Comparison of ENCODE assay signal across 19 cellular contexts in genomic region chr19:50280074-50280473, GRCh38. TPM values are rescaled to one million over a fixed set of nuclear protein-coding genes. Genes with fewer than 3 reads are reported as not detected.
DNase-seq lines count a peak whose midpoint lies in the region; ATAC-seq and TF ChIP-seq lines count a peak whose summit lies in the region.
"Had no signal": no experiment of that assay in that cellular context is flagged by ENCODE, and none has a peak within 500 bp of the region (broad histone marks: within the 10 kb centered on the region; RNA-seq: fewer than 3 reads in every experiment).

No MANE protein-coding gene starts in this region.

- H3K36me3 ChIP-seq in H7 (replicated peaks; ENCODE audit: control insufficient read depth, insufficient read depth, low read length) (peaks cover 6% of the 10 kb centered on the region), mucosa of descending colon (ENCODE audit: low read depth) (peaks cover 6% of the 10 kb centered on the region), upper lobe of right lung (no peaks in the 10 kb centered on the region)
- H3K36me3 ChIP-seq: BE2C; BLaER1 treated with 17β-estradiol and CSF1 and Interleukin-3, amounts not matched to agents 10 nM and 100 nM had no signal

- DNase-seq in H7 (peak; percentile 26), mucosa of descending colon (no peak), upper lobe of right lung (no peak), ACHN (no peak), immature natural killer cell (no peak)
- DNase-seq: AML-193; BE2C; CD4-positive, alpha-beta T cell; DMS 273 treated with DMSO at 0.1 percent for 48 hours; DMS79; EL; GDM1; HCEC 1CT had no signal

- no peaks in the 10 kb centered on the region for H3K27me3 ChIP-seq in H7 (ENCODE audit: control insufficient read depth, insufficient read depth, low read length)
- H3K27me3 ChIP-seq in upper lobe of right lung = no peaks in the 10 kb centered on the region
- H3K27me3 ChIP-seq: BE2C; BLaER1 treated with 17β-estradiol and CSF1 and Interleukin-3, amounts not matched to agents 10 nM and 100 nM had no signal

- intact Hi-C loops in mucosa of descending colon (cut with DNase I, micrococcal nuclease) (no loop called here), upper lobe of right lung (cut with DNase I) (no loop called here)

- no peaks in the 10 kb centered on the region for H3K4me1 Mint-ChIP-seq in immature natural killer cell
- H3K4me1 Mint-ChIP-seq: CD14-positive monocyte; CD8-positive, alpha-beta memory T cell; GM23338 had no signal

- H3K27ac ChIP-seq in upper lobe of right lung = no peak overlapping the region
- H3K27ac ChIP-seq: BLaER1 treated with 17β-estradiol and CSF1 and Interleukin-3, amounts not matched to agents 10 nM and 100 nM had no signal

- peaks cover 0 to 2% (median 0%) of the 10 kb centered on the region in 6 donors for H3K9me3 Mint-ChIP-seq in immature natural killer cell
- H3K9me3 Mint-ChIP-seq: CD4-positive, alpha-beta T cell had no signal

- H3K4me1 ChIP-seq in mucosa of descending colon (ENCODE audit: low read depth) (no peaks in the 10 kb centered on the region), upper lobe of right lung (no peaks in the 10 kb centered on the region)
- H3K4me1 ChIP-seq: BE2C had no signal

- peaks cover 0 to 7% (median 3%) of the 10 kb centered on the region in 3 donors for H3K27me3 Mint-ChIP-seq in immature natural killer cell (ENCODE audit: low read depth in 3 of 3)

- no peak overlapping the region for H3K4me3 ChIP-seq in H7 (ENCODE audit: insufficient read depth, low read depth, low read length)
- H3K4me3 ChIP-seq in mucosa of descending colon = no peak overlapping the region
- no peak overlapping the region for H3K4me3 ChIP-seq in upper lobe of right lung
- H3K4me3 ChIP-seq: BLaER1 treated with 17β-estradiol and CSF1 and Interleukin-3, amounts not matched to agents 10 nM and 100 nM; GM23338 had no signal

- TF ChIP-seq CTCF in mucosa of descending colon (IDR thresholded peaks at IDR 0.05) (no peak), upper lobe of right lung (IDR thresholded peaks at IDR 0.05) (no peak)

- H3K9me3 ChIP-seq in mucosa of descending colon (no peaks in the 10 kb centered on the region), upper lobe of right lung (no peaks in the 10 kb centered on the region)
- H3K9me3 ChIP-seq: BE2C had no signal

- H3K27ac Mint-ChIP-seq in immature natural killer cell = no peak overlapping the region
- H3K27ac Mint-ChIP-seq: CD14-positive monocyte; CD4-positive, alpha-beta T cell; CD8-positive, alpha-beta memory T cell; GM23338 had no signal

- in situ Hi-C loops in ACHN (cut with HindIII; ENCODE audit: low pct_ligation_motif_present, low pct_unique_long_range_greater_than_20kb, low sequenced_read_pairs) = no loop called here

- no peaks in the 10 kb centered on the region for H3K36me3 Mint-ChIP-seq in immature natural killer cell
- H3K36me3 Mint-ChIP-seq: CD14-positive monocyte; CD8-positive, alpha-beta memory T cell had no signal

- ATAC-seq in mucosa of descending colon (peak; percentile 5), upper lobe of right lung (peak; percentile 38), HG03196 (IDR thresholded peaks at IDR 0.05; ENCODE audit: unreplicated experiment) (no peak)
- ATAC-seq: GM23338 had no signal

- H3K4me3 Mint-ChIP-seq in immature natural killer cell = no peak overlapping the region
- H3K4me3 Mint-ChIP-seq: CD14-positive monocyte; CD4-positive, alpha-beta T cell; CD8-positive, alpha-beta memory T cell; GM23338 had no signal

RNA-seq across cellular contexts. Expression of gene KCNC3, which starts 49.1 kb away (rescaled TPM):
- total RNA-seq in H7 (2014; rRNA removed; shearing (Covaris generic)) = 0.14 and 0.37 TPM in 2 replicates
- total RNA-seq in mucosa of descending colon (1 to 10 TPM in 2 of 3 donors, under 1 TPM in 1; 0.49 to 1.5 (median 1.1) TPM), upper lobe of right lung (12.8 TPM)
- not detected for polyA plus RNA-seq in immature natural killer cell
- total RNA-seq: A172 had no signal
- polyA plus RNA-seq: CD8-positive, alpha-beta memory T cell had no signal
